In genomic region chr14:32588448-32589320, GRCh38 we compare ENCODE assay signal across 9 cellular contexts.
DNase-seq lines count a peak whose midpoint lies in the region; FAIRE-seq and TF ChIP-seq lines count a peak whose summit lies in the region.
"Had no signal": no experiment of that assay in that cellular context is flagged by ENCODE, and none has a peak within 500 bp of the region (broad histone marks: within the 10 kb centered on the region; RNA-seq: fewer than 3 reads in every experiment).

No MANE protein-coding gene starts in this region.

- H3K27ac ChIP-seq in A673 (ENCODE audit: low read depth, low read length, poor library complexity, severe bottlenecking) = no peak overlapping the region
- H3K27ac ChIP-seq in substantia nigra (ENCODE audit: low read depth, low read length, poor library complexity, severe bottlenecking) = no peak overlapping the region

- DNase-seq in A673 (ENCODE audit: low spot score) (peak; percentile 70), GM18507 (ENCODE audit: extremely low spot score, insufficient read length, low read depth) (no peak), NCI-H1694 treated with DMSO at 0.1 percent for 48 hours (lab: John Stamatoyannopoulos, UW) (peak; percentile 46), endothelial cell (ENCODE audit: low spot score) (peak; percentile 15), renal cortical epithelial cell (ENCODE audit: low read depth) (peak; percentile 61), NCI-H1436 (lab: John Stamatoyannopoulos, UW) (no peak), posterior cingulate gyrus (no peak), substantia nigra (lab: John Stamatoyannopoulos, UW) (no peak)

- H3K4me1 Mint-ChIP-seq in endothelial cell (ENCODE audit: unreplicated experiment) = no peaks in the 10 kb centered on the region

- no peak overlapping the region for H3K27ac Mint-ChIP-seq in endothelial cell (ENCODE audit: unreplicated experiment)

- H3K9me3 ChIP-seq in A673 (ENCODE audit: low read depth, low read length, poor library complexity, severe bottlenecking) = no peaks in the 10 kb centered on the region

- H3K27me3 ChIP-seq in A673 (replicated peaks; ENCODE audit: insufficient read depth, low read depth, low read length, poor library complexity) = no peaks in the 10 kb centered on the region

- POLR2A ChIA-PET in A673 (lab: Charles Lee; ENCODE audit: low non-redundant PET) = no interaction called here

- CTCF ChIA-PET in A673 (lab: Charles Lee) = interaction anchor here (0.5 to 1.2 kb wide), 4 partner anchors 162 to 1204 kb away, joined by 3 to 7 read pairs (median 4); no protein-coding TSS in a partner anchor

- H3K4me1 ChIP-seq in A673 (ENCODE audit: insufficient read depth, low read length, poor library complexity, severe bottlenecking) = peaks cover 10% of the 10 kb centered on the region

- H3K27me3 Mint-ChIP-seq in endothelial cell (ENCODE audit: unreplicated experiment) = no peaks in the 10 kb centered on the region

- peak; percentile 73 for FAIRE-seq in GM18507 (lab: Jason Lieb, UNC)
- FAIRE-seq: endometrium had no signal

- intact Hi-C loops in A673 (cut with micrococcal nuclease; ENCODE audit: unreplicated experiment) (loop anchor here (5.0 kb wide), 2 partner anchors 124 to 349 kb away; partner anchors contain the start of gene NPAS3), posterior cingulate gyrus (cut with DNase I) (no loop called here)

- no peak overlapping the region for H3K4me3 ChIP-seq in A673 (ENCODE audit: low read depth, low read length, poor library complexity, severe bottlenecking)

- no peak overlapping the region for H3K4me3 Mint-ChIP-seq in endothelial cell (ENCODE audit: unreplicated experiment)

- no TSS peak for BruUV-seq in A673 (replicated peaks; lab: Mats Ljungman, UMichigan)

- H3K36me3 ChIP-seq in A673 (ENCODE audit: insufficient read depth, low read length, poor library complexity, severe bottlenecking) = no peaks in the 10 kb centered on the region

- TF ChIP-seq CTCF in A673 (conservative IDR thresholded peaks at IDR 0.05; ENCODE audit: low read depth, low read length) (peak; percentile 90), endothelial cell (IDR thresholded peaks at IDR 0.05; ENCODE audit: unreplicated experiment) (peak; percentile 86)

- no peaks in the 10 kb centered on the region for H3K36me3 Mint-ChIP-seq in endothelial cell (ENCODE audit: low read depth, unreplicated experiment)

- H3K9me3 Mint-ChIP-seq in endothelial cell (ENCODE audit: unreplicated experiment) = no peaks in the 10 kb centered on the region

Comparison
In these comparisons a context has a peak if more than half of its experiments do, and no peak if none do; other contexts are left out.
1. DNase-seq: peak in A673 (single experiment), NCI-H1694 treated with DMSO at 0.1 percent for 48 hours (single experiment), endothelial cell (single experiment) and renal cortical epithelial cell (single experiment); none in GM18507 (single experiment), NCI-H1436 (single experiment), posterior cingulate gyrus (0 of 10) and substantia nigra (0 of 49).